In the genomic region with DNA sequence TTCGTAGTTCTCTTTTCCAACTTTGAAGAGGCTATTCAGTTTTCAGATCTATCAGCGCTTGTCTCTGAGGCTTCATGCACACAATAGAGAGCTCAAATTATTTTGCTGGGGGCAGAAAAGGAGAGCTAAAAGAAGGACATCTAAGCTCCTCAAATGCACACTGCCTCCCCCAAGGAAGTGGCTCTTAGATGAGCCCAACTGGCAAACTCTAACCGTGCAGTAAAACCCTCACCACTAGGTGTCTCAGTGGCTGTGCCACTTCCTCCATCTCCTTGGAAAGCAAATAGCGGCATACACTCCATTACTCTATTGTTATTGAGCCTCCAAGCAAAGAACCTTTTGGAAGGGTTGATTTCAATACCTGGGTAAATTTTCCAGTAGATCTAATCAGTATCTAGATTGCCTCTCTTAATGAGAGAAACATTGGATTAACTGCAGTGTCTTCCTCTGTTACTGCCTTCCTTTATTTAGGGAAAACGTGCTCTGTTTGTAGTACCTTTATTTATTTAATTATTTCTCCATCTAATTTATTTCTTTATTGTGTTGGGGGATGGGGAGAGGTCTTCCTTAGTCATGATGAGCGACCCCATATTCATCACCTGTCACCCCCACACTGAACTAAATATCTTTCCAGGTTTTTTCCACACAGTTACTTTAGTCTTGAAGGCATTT, we compare ENCODE assay signal across 8 cellular contexts. TPM values are rescaled to one million over a fixed set of nuclear protein-coding genes. Genes with fewer than 3 reads are reported as not detected.
DNase-seq lines count a peak whose midpoint lies in the region; ATAC-seq and TF ChIP-seq lines count a peak whose summit lies in the region.

No MANE protein-coding gene starts in this region.

- TF ChIP-seq CTCF in GM10266 (IDR thresholded peaks at IDR 0.05; ENCODE audit: control insufficient read depth, insufficient read depth, low read depth, missing control alignments) = peak; percentile 90
- TF ChIP-seq CTCF in chondrocyte (IDR thresholded peaks at IDR 0.05) = peak; percentile 94

- DNase-seq in GM10266 (ENCODE audit: extremely low spot score) (peak; percentile 70), NCI-H345 treated with DMSO at 0.1 percent for 48 hours (lab: John Stamatoyannopoulos, UW; ENCODE audit: unreplicated experiment) (peak; percentile 85), chondrocyte (ENCODE audit: low spot score) (no peak), kidney tubule cell (ENCODE audit: low spot score) (peak; percentile 80)
- DNase-seq in stimulated activated CD4-positive, alpha-beta T cell treated with anti-CD3 and anti-CD28 coated beads, Interleukin-2, amount 100 ng/mL, for 4 hours (ENCODE audit: low read depth) = peak; percentile 58

- H3K4me1 Mint-ChIP-seq in chondrocyte (ENCODE audit: low read depth) = peaks cover 9% of the 10 kb centered on the region

- H3K27ac Mint-ChIP-seq in chondrocyte (ENCODE audit: unreplicated experiment) = no peak overlapping the region

- ATAC-seq in HG03175 (IDR thresholded peaks at IDR 0.05; ENCODE audit: unreplicated experiment) = peak; percentile 76
- peak; percentile 95 to 99 for ATAC-seq in activated CD4-positive, CD25-positive, alpha-beta regulatory T cell treated with anti-CD3 and anti-CD28 coated beads, Interleukin-2, amount 50 U/mL, for 24 hours
- ATAC-seq in GM19397 (IDR thresholded peaks at IDR 0.05; ENCODE audit: unreplicated experiment) = no peak

- H3K4me3 Mint-ChIP-seq in chondrocyte (ENCODE audit: unreplicated experiment) = peak overlapping the region; percentile 19

- no peaks in the 10 kb centered on the region for H3K27me3 Mint-ChIP-seq in chondrocyte (ENCODE audit: low read depth)

- no peaks in the 10 kb centered on the region for H3K36me3 Mint-ChIP-seq in chondrocyte (ENCODE audit: low read depth)

- H3K9me3 Mint-ChIP-seq in chondrocyte (ENCODE audit: low read depth) = no peaks in the 10 kb centered on the region

RNA-seq across cellular contexts. Expression of gene SFPQ, which starts 9.2 kb away (rescaled TPM):
- 149 to 234 TPM (median 156 TPM) in 3 replicates for total RNA-seq in chondrocyte
